Comparison of ENCODE assay signal across 9 cellular contexts in the genomic region with DNA sequence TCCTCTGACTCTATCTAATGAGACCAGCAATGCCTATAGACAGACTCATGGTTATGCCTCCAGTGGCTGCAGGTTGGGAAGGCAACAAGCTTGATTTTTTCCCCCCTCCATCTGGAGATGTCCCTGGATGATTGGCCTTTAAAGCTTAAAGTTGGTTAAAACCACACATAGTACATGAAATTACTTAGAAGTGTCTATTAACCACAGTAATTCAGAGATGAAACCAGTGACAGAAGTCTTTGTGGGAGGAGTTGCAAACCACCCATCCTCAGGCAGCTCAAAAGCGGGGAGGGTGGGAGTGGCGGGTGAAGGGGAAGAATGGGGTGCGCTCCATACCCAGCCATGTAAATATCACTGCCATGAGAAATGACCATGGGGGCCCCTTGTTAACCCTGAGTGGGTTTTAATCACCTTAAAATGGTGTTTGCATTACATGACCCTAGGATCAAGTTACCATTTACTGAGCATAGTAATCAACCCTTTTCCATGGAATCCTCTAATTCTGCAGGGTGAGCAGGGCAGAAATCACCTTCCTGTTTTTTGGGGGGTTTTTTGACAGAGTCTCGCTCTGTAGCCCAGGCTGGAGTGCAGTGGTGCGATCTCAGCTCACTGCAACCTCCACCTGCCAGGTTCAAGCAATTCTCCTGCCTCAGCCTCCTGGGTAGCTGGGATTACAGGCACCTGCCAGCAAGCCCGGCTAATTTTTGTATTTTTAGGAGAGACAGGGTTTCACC.
DNase-seq lines count a peak whose midpoint lies in the region; ATAC-seq, FAIRE-seq and TF ChIP-seq lines count a peak whose summit lies in the region.
"Had no signal": no experiment of that assay in that cellular context is flagged by ENCODE, and none has a peak within 500 bp of the region (broad histone marks: within the 10 kb centered on the region; RNA-seq: fewer than 3 reads in every experiment).

No MANE protein-coding gene starts in this region.

- intact Hi-C loops in pancreas (cut with DNase I), result no loop called here

- no peaks in the 10 kb centered on the region for H3K27me3 ChIP-seq in pancreas

- H3K4me1 Mint-ChIP-seq in activated T-cell treated with anti-CD3 and anti-CD28 coated beads, Interleukin-2, amount 50 U/mL, for 24 hours (ENCODE audit: low read depth), result peaks cover 72% of the 10 kb centered on the region
- peaks cover 42 to 82% of the 10 kb centered on the region in 2 donors for H3K4me1 Mint-ChIP-seq in stimulated activated naive B cell treated with anti-CD40 and anti-IgM and Interleukin-4, amounts not matched to agents 10 μg/mL and 1 μg/mL and 100 μg/mL, for 72 hours

- H3K27ac Mint-ChIP-seq in activated T-cell treated with anti-CD3 and anti-CD28 coated beads, Interleukin-2, amount 50 U/mL, for 24 hours, result peak overlapping the region; percentile 83
- H3K27ac Mint-ChIP-seq in stimulated activated naive B cell treated with anti-CD40 and anti-IgM and Interleukin-4, amounts not matched to agents 10 μg/mL and 1 μg/mL and 100 μg/mL, for 72 hours, result peak overlapping the region; percentile 78

- 88 to 99% methylated on average over 5 to 6 of the region's 6 CpGs for WGBS in pancreas, 2 donors

- DNase-seq in activated T-cell treated with anti-CD3 and anti-CD28 coated beads for 48 hours (ENCODE audit: low read depth) (peak; percentile 43), activated T-cell treated with anti-CD3 and anti-CD28 coated beads for 4 hours (no peak), pancreas (no peak), NCI-H524 (lab: John Stamatoyannopoulos, UW) (no peak), COLO829 (ENCODE audit: low spot score) (no peak)
- peak; percentile 50 for DNase-seq in activated T-cell treated with anti-CD3 and anti-CD28 coated beads, Interleukin-2, amount 50 U/mL, for 24 hours
- DNase-seq in stimulated activated naive B cell treated with anti-CD40 and anti-IgM and Interleukin-4, amounts not matched to agents 10 μg/mL and 1 μg/mL and 100 μg/mL, for 72 hours, result peak; percentile 36
- DNase-seq: activated CD4-positive, CD25-positive, alpha-beta regulatory T cell treated with anti-CD3 and anti-CD28 coated beads, Interleukin-2, amount 50 U/mL, for 72 hours had no signal

- H3K4me3 ChIP-seq in pancreas, result no peak overlapping the region

- H3K4me1 ChIP-seq in pancreas, result peaks cover 0 to 8% (median 0%) of the 10 kb centered on the region in 3 donors

- H3K27ac ChIP-seq in pancreas, result no peak overlapping the region

- peak overlapping the region; percentile 40 for H3K4me3 Mint-ChIP-seq in activated T-cell treated with anti-CD3 and anti-CD28 coated beads, Interleukin-2, amount 50 U/mL, for 24 hours
- H3K4me3 Mint-ChIP-seq in stimulated activated naive B cell treated with anti-CD40 and anti-IgM and Interleukin-4, amounts not matched to agents 10 μg/mL and 1 μg/mL and 100 μg/mL, for 72 hours, result no peak overlapping the region

- no peak for TF ChIP-seq CTCF in pancreas (IDR thresholded peaks at IDR 0.05)

- peaks cover 55% of the 10 kb centered on the region for H3K36me3 Mint-ChIP-seq in activated T-cell treated with anti-CD3 and anti-CD28 coated beads, Interleukin-2, amount 50 U/mL, for 24 hours (ENCODE audit: low read depth)
- peaks cover 46 to 73% of the 10 kb centered on the region in 2 donors for H3K36me3 Mint-ChIP-seq in stimulated activated naive B cell treated with anti-CD40 and anti-IgM and Interleukin-4, amounts not matched to agents 10 μg/mL and 1 μg/mL and 100 μg/mL, for 72 hours

- no peaks in the 10 kb centered on the region for H3K9me3 ChIP-seq in pancreas

- H3K9me3 Mint-ChIP-seq in activated T-cell treated with anti-CD3 and anti-CD28 coated beads, Interleukin-2, amount 50 U/mL, for 24 hours, result no peaks in the 10 kb centered on the region
- peaks cover 2 to 3% of the 10 kb centered on the region in 2 donors for H3K9me3 Mint-ChIP-seq in stimulated activated naive B cell treated with anti-CD40 and anti-IgM and Interleukin-4, amounts not matched to agents 10 μg/mL and 1 μg/mL and 100 μg/mL, for 72 hours

- H3K36me3 ChIP-seq in pancreas, result no peaks in the 10 kb centered on the region

- no peak for FAIRE-seq in pancreas (lab: Jason Lieb, UNC)

- no peaks in the 10 kb centered on the region for H3K27me3 Mint-ChIP-seq in activated T-cell treated with anti-CD3 and anti-CD28 coated beads, Interleukin-2, amount 50 U/mL, for 24 hours
- no peaks in the 10 kb centered on the region for H3K27me3 Mint-ChIP-seq in stimulated activated naive B cell treated with anti-CD40 and anti-IgM and Interleukin-4, amounts not matched to agents 10 μg/mL and 1 μg/mL and 100 μg/mL, for 72 hours

- ATAC-seq in HG02885 (IDR thresholded peaks at IDR 0.05; ENCODE audit: poor library complexity, unreplicated experiment) (peak; percentile 93), pancreas (no peak)
- peak; percentile 88 to 89 for ATAC-seq in stimulated activated naive B cell treated with anti-CD40 and anti-IgM and Interleukin-4, amounts not matched to agents 10 μg/mL and 1 μg/mL and 100 μg/mL, for 72 hours (replicated peaks)

Comparison
In these comparisons a context has a peak if more than half of its experiments do, and no peak if none do; other contexts are left out.
1. DNase-seq: peak in activated T-cell treated with anti-CD3 and anti-CD28 coated beads for 48 hours (single experiment), activated T-cell treated with anti-CD3 and anti-CD28 coated beads, Interleukin-2, amount 50 U/mL, for 24 hours (single experiment) and stimulated activated naive B cell treated with anti-CD40 and anti-IgM and Interleukin-4, amounts not matched to agents 10 μg/mL and 1 μg/mL and 100 μg/mL, for 72 hours (single experiment); none in activated T-cell treated with anti-CD3 and anti-CD28 coated beads for 4 hours (single experiment), pancreas (0 of 6), NCI-H524 (0 of 2) and COLO829 (single experiment).
2. ATAC-seq: peak in HG02885 (single experiment) and stimulated activated naive B cell treated with anti-CD40 and anti-IgM and Interleukin-4, amounts not matched to agents 10 μg/mL and 1 μg/mL and 100 μg/mL, for 72 hours (2 of 2); none in pancreas (0 of 4).